In genomic region chr14:55731881-55732498, GRCh38 we compare ENCODE assay signal across 8 cellular contexts.
DNase-seq lines count a peak whose midpoint lies in the region; ATAC-seq and TF ChIP-seq lines count a peak whose summit lies in the region.

No MANE protein-coding gene starts in this region.

- H3K9me3 ChIP-seq in vagina: no peaks in the 10 kb centered on the region

- no peaks in the 10 kb centered on the region for H3K36me3 Mint-ChIP-seq in activated CD4-positive, alpha-beta T cell treated with anti-CD3 and anti-CD28 coated beads for 36 hours (ENCODE audit: low read depth)
- H3K36me3 Mint-ChIP-seq in neural crest cell (ENCODE audit: low read depth): no peaks in the 10 kb centered on the region

- intact Hi-C loops in activated CD4-positive, alpha-beta T cell treated with anti-CD3 and anti-CD28 coated beads for 36 hours (cut with DNase I, micrococcal nuclease): loop anchor here (1.0 to 2.0 kb wide), 4 partner anchors 608 to 742 kb away; no protein-coding TSS in a partner anchor
- intact Hi-C loops in vagina (cut with DNase I): no loop called here

- H3K4me3 Mint-ChIP-seq in activated CD4-positive, alpha-beta T cell treated with anti-CD3 and anti-CD28 coated beads for 36 hours: no peak overlapping the region
- H3K4me3 Mint-ChIP-seq in neural crest cell: no peak overlapping the region

- H3K27me3 ChIP-seq in vagina: no peaks in the 10 kb centered on the region

- in situ Hi-C loops in G401 (cut with HindIII; ENCODE audit: low sequenced_read_pairs): no loop called here

- POLR2A ChIA-PET in activated CD4-positive, alpha-beta T cell treated with anti-CD3 and anti-CD28 coated beads for 36 hours (lab: Charles Lee): interaction anchor here (0.7 kb wide), 1 partner anchor 8 kb away, joined by 3 read pairs; no protein-coding TSS in a partner anchor

- H3K4me1 ChIP-seq in vagina: no peaks in the 10 kb centered on the region

- H3K4me1 Mint-ChIP-seq in activated CD4-positive, alpha-beta T cell treated with anti-CD3 and anti-CD28 coated beads for 36 hours: no peaks in the 10 kb centered on the region
- H3K4me1 Mint-ChIP-seq in neural crest cell: peaks cover 8% of the 10 kb centered on the region

- H3K4me3 ChIP-seq in LNCaP clone FGC (ENCODE audit: low read depth, low read length) (no peak overlapping the region), vagina (no peak overlapping the region)

- no peak for TF ChIP-seq POLR2A in vagina (IDR thresholded peaks at IDR 0.05)

- ATAC-seq in activated CD4-positive, alpha-beta T cell treated with anti-CD3 and anti-CD28 coated beads for 36 hours: no peak
- no peak for ATAC-seq in HG03139 (IDR thresholded peaks at IDR 0.05; ENCODE audit: unreplicated experiment)

- TF ChIP-seq CTCF in LNCaP clone FGC (IDR thresholded peaks at IDR 0.05; ENCODE audit: control insufficient read depth, extremely low read depth, insufficient read depth) (peak; percentile 71), neural crest cell (conservative IDR thresholded peaks at IDR 0.05) (peak; percentile 72), vagina (IDR thresholded peaks at IDR 0.05) (peak in 2 of 3 experiments; percentile 13 to 29)

- DNase-seq in DMS 273 (lab: John Stamatoyannopoulos, UW; ENCODE audit: unreplicated experiment): peak; percentile 70
- no peak for DNase-seq in LNCaP clone FGC (ENCODE audit: low read depth)
- peak; percentile 68 for DNase-seq in activated CD4-positive, alpha-beta T cell treated with anti-CD3 and anti-CD28 coated beads for 36 hours
- DNase-seq in dermis microvascular lymphatic vessel endothelial cell (ENCODE audit: low read depth in 2 of 2): peak; percentile 21 to 60
- peak; percentile 62 for DNase-seq in neural crest cell (ENCODE audit: low read depth, low spot score)
- no peak for DNase-seq in vagina (ENCODE audit: extremely low spot score in 2 of 2)
- DNase-seq in G401 (ENCODE audit: low spot score): no peak

- CTCF ChIA-PET in activated CD4-positive, alpha-beta T cell treated with anti-CD3 and anti-CD28 coated beads for 36 hours (lab: Charles Lee): interaction anchor here (0.7 to 5.5 kb wide), 16 partner anchors 8 to 1762 kb away, joined by 3 to 46 read pairs (median 4); no protein-coding TSS in a partner anchor

- H3K27ac Mint-ChIP-seq in activated CD4-positive, alpha-beta T cell treated with anti-CD3 and anti-CD28 coated beads for 36 hours: no peak overlapping the region
- no peak overlapping the region for H3K27ac Mint-ChIP-seq in neural crest cell (ENCODE audit: unreplicated experiment)

- H3K36me3 ChIP-seq in vagina: no peaks in the 10 kb centered on the region

- H3K27me3 Mint-ChIP-seq in activated CD4-positive, alpha-beta T cell treated with anti-CD3 and anti-CD28 coated beads for 36 hours: no peaks in the 10 kb centered on the region
- no peaks in the 10 kb centered on the region for H3K27me3 Mint-ChIP-seq in neural crest cell (ENCODE audit: low read depth)

- H3K9me3 Mint-ChIP-seq in activated CD4-positive, alpha-beta T cell treated with anti-CD3 and anti-CD28 coated beads for 36 hours (ENCODE audit: low read depth): peaks cover 2% of the 10 kb centered on the region
- H3K9me3 Mint-ChIP-seq in neural crest cell: peaks cover 5% of the 10 kb centered on the region

- no peak overlapping the region for H3K27ac ChIP-seq in vagina

Comparison
In these comparisons a context has a peak if more than half of its experiments do, and no peak if none do; other contexts are left out.
1. DNase-seq: peak in DMS 273 (single experiment), activated CD4-positive, alpha-beta T cell treated with anti-CD3 and anti-CD28 coated beads for 36 hours (single experiment), dermis microvascular lymphatic vessel endothelial cell (2 of 2) and neural crest cell (single experiment); none in LNCaP clone FGC (single experiment), vagina (0 of 2) and G401 (single experiment).
2. CTCF ChIP-seq: peak in every context shown above with its lines; median percentile 72 in neural crest cell; 71 in LNCaP clone FGC; 21 in vagina.